In genomic region chr13:36919206-36919832, GRCh38 we compare ENCODE assay signal across 8 cellular contexts. TPM values are rescaled to one million over a fixed set of nuclear protein-coding genes. Genes with fewer than 3 reads are reported as not detected.
DNase-seq lines count a peak whose midpoint lies in the region; ATAC-seq and TF ChIP-seq lines count a peak whose summit lies in the region.

No MANE protein-coding gene starts in this region.

- H3K56ac ChIP-seq in H9 (ENCODE audit: insufficient read length, low read depth, low read length) = no peak overlapping the region

- no peak overlapping the region for H3K4ac ChIP-seq in H9 (ENCODE audit: low read depth, low read length)

- no peak overlapping the region for H2BK20ac ChIP-seq in H9 (ENCODE audit: low read depth, low read length, poor library complexity, severe bottlenecking)

- no peak overlapping the region for H3K18ac ChIP-seq in H9 (ENCODE audit: insufficient read length, low read depth, low read length)

- no peak overlapping the region for H2BK12ac ChIP-seq in H9 (ENCODE audit: insufficient read length, low read depth, low read length)

- H4K20me1 ChIP-seq in H9 (ENCODE audit: control insufficient read depth, insufficient read depth, insufficient read length) = no peaks in the 10 kb centered on the region

- H3K79me1 ChIP-seq in H9 (ENCODE audit: insufficient read depth, low read depth, low read length, poor library complexity, severe bottlenecking) = no peaks in the 10 kb centered on the region

- BruUV-seq in Caco-2 (replicated peaks; lab: Mats Ljungman, UMichigan) = no TSS peak

- no peak overlapping the region for H4K91ac ChIP-seq in H9 (ENCODE audit: insufficient read length, low read depth, low read length)

- H3K27ac ChIP-seq in H9 (ENCODE audit: insufficient read length, low read depth, low read length) (no peak overlapping the region), stomach (peak overlapping the region; percentile 59 to 88 (median 73))

- H3K9ac ChIP-seq in H9 (ENCODE audit: extremely low read depth, insufficient read length, low read length) = peak overlapping the region; percentile 18

- H2BK15ac ChIP-seq in H9 (ENCODE audit: low read depth, low read length) = no peak overlapping the region

- H3K4me1 Mint-ChIP-seq in Caco-2 (ENCODE audit: low read depth, unreplicated experiment) (peaks cover 7% of the 10 kb centered on the region), H9 (peaks cover 8 to 9% of the 10 kb centered on the region in 2 experiments)

- H3K4me2 ChIP-seq in H9 (ENCODE audit: insufficient read depth, insufficient read length, low read length) = peak overlapping the region; percentile 96

- H3K36me3 Mint-ChIP-seq in Caco-2 (ENCODE audit: insufficient read depth, unreplicated experiment) (no peaks in the 10 kb centered on the region), H9 (ENCODE audit: insufficient read depth in 1 of 3, low read depth in 3 of 3) (no peaks in the 10 kb centered on the region)

- peaks cover 20% of the 10 kb centered on the region for H3K27me3 Mint-ChIP-seq in Caco-2 (ENCODE audit: insufficient read depth, unreplicated experiment)
- H3K27me3 Mint-ChIP-seq in H9 (ENCODE audit: low read depth) = peaks cover 59% of the 10 kb centered on the region

- DNase-seq in Caco-2 (peak in 1 of 2 experiments; percentile 16), H9 (peak; percentile 58), NCI-H526 treated with DMSO at 0.1 percent for 48 hours (lab: John Stamatoyannopoulos, UW) (peak; percentile 90), cardiac fibroblast (ENCODE audit: low read depth in 2 of 2) (peak; percentile 4 to 39), kidney tubule cell (ENCODE audit: low spot score) (peak; percentile 47), stomach (peak; percentile 39), cortex of kidney (lab: John Stamatoyannopoulos, UW) (no peak)

- H3K4me3 Mint-ChIP-seq in Caco-2 (ENCODE audit: unreplicated experiment) (peak overlapping the region; percentile 75), H9 (peak overlapping the region; percentile 80 to 91)

- no peaks in the 10 kb centered on the region for H3K4me1 ChIP-seq in Caco-2
- H3K4me1 ChIP-seq in H9 (ENCODE audit: insufficient read depth, low read length) = no peaks in the 10 kb centered on the region
- peaks cover 11 to 51% (median 24%) of the 10 kb centered on the region in 4 donors for H3K4me1 ChIP-seq in stomach

- H3T11ph ChIP-seq in H9 (ENCODE audit: low read length) = no peak overlapping the region

- no peak for TF ChIP-seq POLR2A in stomach (IDR thresholded peaks at IDR 0.05)

- no peak overlapping the region for H2AK5ac ChIP-seq in H9 (ENCODE audit: insufficient read length, low read length)

- no peak overlapping the region for H4K5ac ChIP-seq in H9 (ENCODE audit: insufficient read length, low read depth, low read length)

- H3K27ac Mint-ChIP-seq in Caco-2 (ENCODE audit: unreplicated experiment) = no peak overlapping the region
- no peak overlapping the region for H3K27ac Mint-ChIP-seq in H9

- no peak overlapping the region for H4K8ac ChIP-seq in H9 (replicated peaks; ENCODE audit: insufficient read length, low read depth, low read length)

- H3K23me2 ChIP-seq in H9 (ENCODE audit: insufficient read length, low read depth, low read length, poor library complexity, severe bottlenecking) = peaks cover 7% of the 10 kb centered on the region

- no peak overlapping the region for H2BK120ac ChIP-seq in H9 (ENCODE audit: low read depth, low read length, poor library complexity, severe bottlenecking)

- H2AFZ ChIP-seq in H9 (ENCODE audit: low read length) = no peak overlapping the region

- H3K79me2 ChIP-seq in H9 (ENCODE audit: insufficient read depth, low read length) = no peaks in the 10 kb centered on the region

- no peaks in the 10 kb centered on the region for H3K9me3 Mint-ChIP-seq in Caco-2 (ENCODE audit: unreplicated experiment)
- H3K9me3 Mint-ChIP-seq in H9 = no peaks in the 10 kb centered on the region; a peak in 1 of 5 replicates

- no peak overlapping the region for H3K23ac ChIP-seq in H9 (ENCODE audit: insufficient read length, low read depth, low read length)

- H3K4me3 ChIP-seq in Caco-2 (ENCODE audit: low read depth, low read length) (peak overlapping the region; percentile 60), cardiac fibroblast (replicated peaks in 1 of 2; ENCODE audit: low read depth in 2 of 2, low read length in 2 of 2) (peak overlapping the region; percentile 69), stomach (peak overlapping the region; percentile 64 to 82 (median 70))

- POLR2A ChIA-PET in Caco-2 (lab: Charles Lee) = no interaction called here

- no peak overlapping the region for H2BK5ac ChIP-seq in H9 (ENCODE audit: insufficient read length, low read length)

- H3K27me3 ChIP-seq in Caco-2 (replicated peaks; ENCODE audit: control insufficient read depth, insufficient read depth, low read length) = no peaks in the 10 kb centered on the region
- H3K27me3 ChIP-seq in H9 (ENCODE audit: insufficient read depth, low read length) = no peaks in the 10 kb centered on the region; the same call in 1 of the 2 replicates
- H3K27me3 ChIP-seq in stomach = peaks cover 0 to 35% (median 0%) of the 10 kb centered on the region in 3 donors

- H3K14ac ChIP-seq in H9 (ENCODE audit: insufficient read depth, low read length) = no peak overlapping the region

- TF ChIP-seq CTCF in Caco-2 (IDR thresholded peaks at IDR 0.05; ENCODE audit: insufficient read depth in 1 of 2, low read depth in 1 of 2, low read length in 1 of 2, severe bottlenecking in 1 of 2, unreplicated experiment in 1 of 2) = no peak
- TF ChIP-seq CTCF in H9 (conservative IDR thresholded peaks at IDR 0.05) = no peak
- no peak for TF ChIP-seq CTCF in cardiac fibroblast (IDR thresholded peaks at IDR 0.05; ENCODE audit: low read depth, low read length)
- TF ChIP-seq CTCF in stomach (IDR thresholded peaks at IDR 0.05) = no peak

- WGBS in H9 (ENCODE audit: extremely low coverage, insufficient read length, low lambda C conversion rate) = no CpG with 5 or more reads among the region's 50 CpGs
- 1 to 2% (median 2%) methylated on average over 27 to 50 of the region's 50 CpGs for WGBS in stomach, 5 donors

- TF ChIP-seq EP300 in stomach (IDR thresholded peaks at IDR 0.05) = no peak

- ATAC-seq in HG03097 (IDR thresholded peaks at IDR 0.05; ENCODE audit: low FRiP score, unreplicated experiment) = no peak

- intact Hi-C loops in Caco-2 (cut with micrococcal nuclease; ENCODE audit: unreplicated experiment) = loop anchor here (5.0 kb wide), 1 partner anchor 62 kb away; no protein-coding TSS in a partner anchor
- intact Hi-C loops in stomach (cut with DNase I; ENCODE audit: low total_unique reads) = no loop called here

- H3K36me3 ChIP-seq in Caco-2 (ENCODE audit: control insufficient read depth, insufficient read depth, low read length) (no peaks in the 10 kb centered on the region), stomach (no peaks in the 10 kb centered on the region)

- H3K9me3 ChIP-seq in Caco-2 (no peaks in the 10 kb centered on the region), H9 (ENCODE audit: control insufficient read depth, low read depth, low read length) (no peaks in the 10 kb centered on the region), stomach (no peaks in the 10 kb centered on the region)

- CTCF ChIA-PET in Caco-2 (lab: Charles Lee) = no interaction called here

RNA-seq across cellular contexts. Expression of gene SMAD9, which starts 0.7 kb away (rescaled TPM):
- total RNA-seq in Caco-2 (2022) = 1.2 TPM in 2 replicates
- 1.1 TPM in 2 replicates for total RNA-seq in H9 (2021)
- 10 to 100 TPM in 4 of 5 donors, 1 to 10 TPM in 1; 4.7 to 21.5 (median 11.6) TPM for total RNA-seq in stomach
- 1 to 10 TPM; 1.6 to 5.0 (median 4.2) TPM for polyA plus RNA-seq in stomach
